8 cellular contexts compared by ENCODE assay signal in the genomic region with DNA sequence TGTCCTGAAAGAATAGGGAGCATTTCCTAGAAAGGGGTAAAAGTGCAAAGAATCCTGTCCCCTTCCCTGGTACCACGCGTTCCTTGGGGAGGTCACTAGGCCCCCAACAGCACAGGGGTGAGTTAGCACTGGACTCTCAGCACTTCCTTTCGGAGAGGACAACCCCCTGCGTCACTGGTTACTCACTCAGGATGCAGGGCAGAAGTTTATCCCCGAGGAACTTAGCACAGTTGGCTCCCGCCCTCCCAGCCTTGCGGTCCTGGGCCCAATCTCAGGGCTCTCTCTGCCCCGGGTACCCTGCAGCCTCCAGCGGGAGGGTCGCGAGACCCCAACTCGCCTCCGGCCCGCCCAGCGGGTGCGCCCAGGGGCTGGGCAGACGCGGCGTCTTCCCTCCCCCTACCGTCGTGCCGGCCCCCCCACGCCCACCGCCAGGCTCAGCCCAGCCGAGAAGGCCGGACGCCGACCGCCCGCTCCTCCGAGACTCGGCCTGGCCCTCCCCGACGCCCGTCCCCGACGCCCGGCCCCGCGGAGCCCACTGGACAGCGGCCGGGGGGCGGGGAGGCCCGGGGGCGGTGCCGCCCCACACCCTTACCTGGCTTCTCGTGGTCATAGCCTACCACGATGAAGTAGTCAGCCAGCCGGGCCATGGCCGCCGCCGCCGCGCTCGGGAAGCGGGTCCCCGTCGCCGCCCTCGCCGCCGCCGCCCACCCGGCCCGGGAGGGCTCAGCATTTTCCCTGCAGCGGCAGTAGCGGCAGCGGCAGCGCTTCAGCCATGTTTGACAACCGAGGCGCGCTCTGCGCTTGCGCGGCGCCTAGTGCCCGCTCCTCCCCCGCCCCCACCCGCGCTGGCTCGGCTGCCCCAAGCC. TPM values are rescaled to one million over a fixed set of nuclear protein-coding genes. Genes with fewer than 3 reads are reported as not detected.
DNase-seq lines count a peak whose midpoint lies in the region; ATAC-seq and TF ChIP-seq lines count a peak whose summit lies in the region.

A gene (minus strand): TSS at position 797 of the 866 bp plus-strand sequence. CDS start 150 bp downstream, at position 647.

- peak within 1 kb of the TSS; percentile 97 for H3K4me2 ChIP-seq in HCT116 (ENCODE audit: low read length)

- no peak for TF ChIP-seq CTCF in HCT116 (IDR thresholded peaks at IDR 0.05 in 2 of 3, conservative IDR thresholded peaks at IDR 0.05 in 1 of 3; ENCODE audit: borderline replicate concordance in 1 of 3, insufficient read depth in 1 of 3, low read depth in 2 of 3, low read length in 2 of 3)
- no peak for TF ChIP-seq CTCF in choroid plexus epithelial cell (conservative IDR thresholded peaks at IDR 0.05; ENCODE audit: low read depth, low read length)
- no peak for TF ChIP-seq CTCF in kidney epithelial cell (IDR thresholded peaks at IDR 0.05; ENCODE audit: insufficient read depth, low read length, poor library complexity, severe bottlenecking)

- intact Hi-C loops in HCT116 (cut with micrococcal nuclease), result no loop called here

- H3K4me3 ChIP-seq in HCT116 (replicated peaks in 1 of 2; ENCODE audit: low read depth in 1 of 2, low read length in 2 of 2) (peak within 1 kb of the TSS; percentile 77 to 78), choroid plexus epithelial cell (ENCODE audit: low read depth, low read length) (peak within 1 kb of the TSS; percentile 81), kidney epithelial cell (ENCODE audit: low read depth, low read length) (peak within 1 kb of the TSS; percentile 88)

- H3K9me2 ChIP-seq in HCT116 (ENCODE audit: insufficient read depth), result no peaks in the 10 kb centered on the region

- TF ChIP-seq RAD21 in HCT116 (IDR thresholded peaks at IDR 0.05; ENCODE audit: low read depth), result no peak

- TF ChIP-seq POLR2A in HCT116 (IDR thresholded peaks at IDR 0.05; ENCODE audit: borderline replicate concordance, extremely low read depth, insufficient read depth, insufficient read length), result peak; percentile 22

- ATAC-seq in HCT116 (peak; percentile 84), HG02840 (IDR thresholded peaks at IDR 0.05; ENCODE audit: low FRiP score, unreplicated experiment) (no peak)

- H3K4me1 ChIP-seq in HCT116 (ENCODE audit: control insufficient read depth in 1 of 2, insufficient read depth in 2 of 2, low read length in 2 of 2), result peaks cover 11 to 26% of the 10 kb centered on the region in 2 experiments

- no peaks in the 10 kb centered on the region for H4K20me1 ChIP-seq in HCT116 (ENCODE audit: insufficient read depth)

- H3K27me3 ChIP-seq in HCT116 (ENCODE audit: insufficient read depth, low read length) (no peaks in the 10 kb centered on the region), kidney epithelial cell (ENCODE audit: control insufficient read depth, insufficient read depth, low read length) (no peaks in the 10 kb centered on the region)

- no peak within 1 kb of the TSS for H2AFZ ChIP-seq in HCT116 (ENCODE audit: low read depth, low read length, poor library complexity, severe bottlenecking)

- RAD21 ChIA-PET in HCT116 (lab: Charles Lee; ENCODE audit: low non-redundant PET in 1 of 2, low total read pairs in 2 of 2, uncharacterized antibody in 2 of 2, unreplicated experiment in 2 of 2), result no interaction called here

- POLR2A ChIA-PET in HCT116 (lab: Charles Lee), result interaction anchor here (1.1 to 1.3 kb wide), 2 partner anchors 9 to 11 kb away, joined by 3 to 10 read pairs; a partner anchor contains a TSS

- DNase-seq in EH (ENCODE audit: low read depth) (peak; percentile 92), HCT116 (ENCODE audit: low read depth, low spot score) (no peak), NCI-H2171 (lab: John Stamatoyannopoulos, UW) (peak; percentile 47), choroid plexus epithelial cell (ENCODE audit: low read depth) (peak; percentile 94), kidney epithelial cell (ENCODE audit: low read depth) (no peak)
- peak; percentile 79 to 83 for DNase-seq in activated CD4-positive, alpha-beta T cell treated with anti-CD3 and anti-CD28 coated beads for 4 hours
- DNase-seq in stimulated activated CD4-positive, alpha-beta T cell treated with anti-CD3 and anti-CD28 coated beads, Interleukin-12 subunit alpha, Interleukin-12 subunit beta, amount 100 ng/mL, for 48 hours (ENCODE audit: low read depth in 2 of 3, low spot score in 1 of 3), result peak in 2 of 3 donors; percentile 49 to 76

- CTCF ChIA-PET in HCT116 (lab: Charles Lee), result interaction anchor here (1.2 kb wide), 1 partner anchor 11 kb away, joined by 5 read pairs; a partner anchor contains a TSS

- H3K27ac ChIP-seq in HCT116 (ENCODE audit: low read depth, low read length), result peak within 1 kb of the TSS; percentile 80

- H3K9ac ChIP-seq in HCT116 (ENCODE audit: low read length), result peak within 1 kb of the TSS; percentile 82

- peaks cover 39% of the 10 kb centered on the region for H3K79me2 ChIP-seq in HCT116 (ENCODE audit: insufficient read depth, low read length)

- H3K36me3 ChIP-seq in HCT116 (ENCODE audit: control insufficient read depth in 1 of 2, insufficient read depth in 2 of 2, low read length in 2 of 2) (no peaks in the 10 kb centered on the region), kidney epithelial cell (ENCODE audit: control insufficient read depth, insufficient read depth, low read length) (no peaks in the 10 kb centered on the region)

- BruUV-seq in HCT116 (replicated peaks; lab: Mats Ljungman, UMichigan), result no TSS peak

- H3K9me3 ChIP-seq in HCT116 (ENCODE audit: control insufficient read depth in 1 of 2, insufficient read depth in 1 of 2, low read depth in 1 of 2, low read length in 2 of 2), result no peaks in the 10 kb centered on the region

TF ChIP-seq in HCT116, 20 proteins besides CTCF, POLR2A, EP300 and RAD21:
- TF ChIP-seq, protein P1, sequence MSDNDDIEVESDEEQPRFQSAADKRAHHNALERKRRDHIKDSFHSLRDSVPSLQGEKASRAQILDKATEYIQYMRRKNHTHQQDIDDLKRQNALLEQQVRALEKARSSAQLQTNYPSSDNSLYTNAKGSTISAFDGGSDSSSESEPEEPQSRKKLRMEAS (IDR thresholded peaks at IDR 0.05), result peak; percentile 23; the same call in 1 of the 2 replicates
- peak; percentile 87 for TF ChIP-seq YY1 (IDR thresholded peaks at IDR 0.05; ENCODE audit: extremely low read depth, insufficient replicate concordance, low read depth, low read length)
- peak; percentile 70 for TF ChIP-seq SIN3A (IDR thresholded peaks at IDR 0.05; ENCODE audit: low read depth)
- peak; percentile 18; the same call in 1 of the 2 replicates for TF ChIP-seq JUND (IDR thresholded peaks at IDR 0.05)
- TF ChIP-seq ZNF274 (IDR thresholded peaks at IDR 0.05; ENCODE audit: low read depth, low read length), result no peak
- TF ChIP-seq ZFX (IDR thresholded peaks at IDR 0.05), result peak; percentile 79
- TF ChIP-seq, protein P2, sequence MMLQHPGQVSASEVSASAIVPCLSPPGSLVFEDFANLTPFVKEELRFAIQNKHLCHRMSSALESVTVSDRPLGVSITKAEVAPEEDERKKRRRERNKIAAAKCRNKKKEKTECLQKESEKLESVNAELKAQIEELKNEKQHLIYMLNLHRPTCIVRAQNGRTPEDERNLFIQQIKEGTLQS (IDR thresholded peaks at IDR 0.05), result no peak
- TF ChIP-seq, protein P3, sequence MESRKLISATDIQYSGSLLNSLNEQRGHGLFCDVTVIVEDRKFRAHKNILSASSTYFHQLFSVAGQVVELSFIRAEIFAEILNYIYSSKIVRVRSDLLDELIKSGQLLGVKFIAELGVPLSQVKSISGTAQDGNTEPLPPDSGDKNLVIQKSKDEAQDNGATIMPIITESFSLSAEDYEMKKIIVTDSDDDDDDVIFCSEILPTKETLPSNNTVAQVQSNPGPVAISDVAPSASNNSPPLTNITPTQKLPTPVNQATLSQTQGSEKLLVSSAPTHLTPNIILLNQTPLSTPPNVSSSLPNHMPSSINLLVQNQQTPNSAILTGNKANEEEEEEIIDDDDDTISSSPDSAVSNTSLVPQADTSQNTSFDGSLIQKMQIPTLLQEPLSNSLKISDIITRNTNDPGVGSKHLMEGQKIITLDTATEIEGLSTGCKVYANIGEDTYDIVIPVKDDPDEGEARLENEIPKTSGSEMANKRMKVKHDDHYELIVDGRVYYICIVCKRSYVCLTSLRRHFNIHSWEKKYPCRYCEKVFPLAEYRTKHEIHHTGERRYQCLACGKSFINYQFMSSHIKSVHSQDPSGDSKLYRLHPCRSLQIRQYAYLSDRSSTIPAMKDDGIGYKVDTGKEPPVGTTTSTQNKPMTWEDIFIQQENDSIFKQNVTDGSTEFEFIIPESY (IDR thresholded peaks at IDR 0.05; ENCODE audit: extremely low read depth, insufficient replicate concordance, low read length), result no peak
- TF ChIP-seq EGR1 (IDR thresholded peaks at IDR 0.05; ENCODE audit: low read depth), result no peak
- TF ChIP-seq POLR2AphosphoS5 (IDR thresholded peaks at IDR 0.05; ENCODE audit: low read depth, low read length), result peak; percentile 84
TF ChIP-seq in HCT116: peak in this region for 6.

RNA-seq across cellular contexts. Expression of the gene that starts here (rescaled TPM):
- total RNA-seq in HCT116 (2021; ENCODE audit: unreplicated experiment), result 35.0 TPM
- 19.3 and 21.0 TPM in 2 replicates for polyA plus RNA-seq in HCT116 (2012)
- 21.1 and 25.4 TPM in 2 replicates for total RNA-seq in kidney epithelial cell

Comparison
In these comparisons a context has a peak if more than half of its experiments do, and no peak if none do; other contexts are left out.
1. DNase-seq: peak in EH (single experiment), NCI-H2171 (single experiment), activated CD4-positive, alpha-beta T cell treated with anti-CD3 and anti-CD28 coated beads for 4 hours (2 of 2), choroid plexus epithelial cell (single experiment) and stimulated activated CD4-positive, alpha-beta T cell treated with anti-CD3 and anti-CD28 coated beads, Interleukin-12 subunit alpha, Interleukin-12 subunit beta, amount 100 ng/mL, for 48 hours (2 of 3); none in HCT116 (single experiment) and kidney epithelial cell (single experiment).
2. Peak in every context shown above with its lines, with median percentiles within 50 percentile points of each other: H3K4me3 ChIP-seq.